1 cellular context compared by ENCODE assay signal in the genomic region with DNA sequence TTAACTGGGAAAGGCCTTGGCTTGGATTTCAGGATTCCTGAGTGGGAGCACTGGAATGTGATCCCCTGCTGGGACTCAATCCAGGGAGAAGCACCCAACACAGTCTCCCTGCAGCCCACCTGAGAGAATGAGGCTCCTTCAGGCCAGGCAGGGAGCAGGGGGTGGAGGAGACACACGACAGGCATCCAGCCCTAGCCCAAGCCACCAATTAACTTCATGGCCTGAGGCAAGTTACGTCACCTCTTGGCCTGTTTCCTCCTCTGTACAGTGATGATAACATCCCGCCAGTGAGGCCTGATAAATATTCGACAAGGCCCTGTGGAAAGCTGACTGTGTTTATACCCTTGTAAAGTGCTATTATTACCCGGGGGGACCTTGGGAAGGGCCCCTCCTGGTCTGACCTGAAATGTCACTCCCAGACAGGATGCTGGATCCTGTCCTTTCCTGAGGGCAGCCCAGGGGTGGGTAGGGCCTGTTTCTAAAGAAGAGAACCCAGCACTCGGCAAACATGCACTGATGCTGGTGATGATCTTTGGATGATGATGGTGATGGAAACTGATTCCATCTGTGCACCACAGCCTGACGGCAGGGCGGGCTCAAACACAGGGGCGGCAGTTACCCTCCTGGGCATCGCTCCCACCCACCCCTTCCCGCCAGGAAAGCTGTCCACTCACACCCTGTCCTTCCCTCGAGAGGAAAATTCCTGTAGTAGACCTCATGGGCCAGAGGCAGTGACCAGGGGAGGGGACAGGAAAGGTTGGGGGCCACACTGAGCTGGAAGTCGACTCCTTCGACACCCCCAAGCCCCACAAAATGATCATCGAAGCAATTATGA.
A peak's percentile ranks its signal among the peaks of the same experiment; 100 is the strongest.
TF ChIP-seq lines count a peak whose summit lies in the region.

No MANE protein-coding gene starts in this region.

TF ChIP-seq in SK-N-SH treated with all-trans-retinoic acid at 6 μM for 48 hours, 23 proteins besides CTCF, POLR2A, EP300 and RAD21 (continued from another document):
- TF ChIP-seq, protein P1, sequence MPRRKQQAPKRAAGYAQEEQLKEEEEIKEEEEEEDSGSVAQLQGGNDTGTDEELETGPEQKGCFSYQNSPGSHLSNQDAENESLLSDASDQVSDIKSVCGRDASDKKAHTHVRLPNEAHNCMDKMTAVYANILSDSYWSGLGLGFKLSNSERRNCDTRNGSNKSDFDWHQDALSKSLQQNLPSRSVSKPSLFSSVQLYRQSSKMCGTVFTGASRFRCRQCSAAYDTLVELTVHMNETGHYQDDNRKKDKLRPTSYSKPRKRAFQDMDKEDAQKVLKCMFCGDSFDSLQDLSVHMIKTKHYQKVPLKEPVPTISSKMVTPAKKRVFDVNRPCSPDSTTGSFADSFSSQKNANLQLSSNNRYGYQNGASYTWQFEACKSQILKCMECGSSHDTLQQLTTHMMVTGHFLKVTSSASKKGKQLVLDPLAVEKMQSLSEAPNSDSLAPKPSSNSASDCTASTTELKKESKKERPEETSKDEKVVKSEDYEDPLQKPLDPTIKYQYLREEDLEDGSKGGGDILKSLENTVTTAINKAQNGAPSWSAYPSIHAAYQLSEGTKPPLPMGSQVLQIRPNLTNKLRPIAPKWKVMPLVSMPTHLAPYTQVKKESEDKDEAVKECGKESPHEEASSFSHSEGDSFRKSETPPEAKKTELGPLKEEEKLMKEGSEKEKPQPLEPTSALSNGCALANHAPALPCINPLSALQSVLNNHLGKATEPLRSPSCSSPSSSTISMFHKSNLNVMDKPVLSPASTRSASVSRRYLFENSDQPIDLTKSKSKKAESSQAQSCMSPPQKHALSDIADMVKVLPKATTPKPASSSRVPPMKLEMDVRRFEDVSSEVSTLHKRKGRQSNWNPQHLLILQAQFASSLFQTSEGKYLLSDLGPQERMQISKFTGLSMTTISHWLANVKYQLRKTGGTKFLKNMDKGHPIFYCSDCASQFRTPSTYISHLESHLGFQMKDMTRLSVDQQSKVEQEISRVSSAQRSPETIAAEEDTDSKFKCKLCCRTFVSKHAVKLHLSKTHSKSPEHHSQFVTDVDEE (CRISPR knock-in tag; IDR thresholded peaks at IDR 0.05) = peak; percentile 62
- TF ChIP-seq ISL1 (CRISPR knock-in tag; IDR thresholded peaks at IDR 0.05) (0 out of 2 replicates have a peak, but pooled peaks have one; percentile 36), SNAI2 (CRISPR knock-in tag; IDR thresholded peaks at IDR 0.05) (0 out of 2 replicates have a peak, but pooled peaks have one; percentile 16), TCF4 (CRISPR knock-in tag; IDR thresholded peaks at IDR 0.05; ENCODE audit: borderline replicate concordance) (0 out of 2 replicates have a peak, but pooled peaks have one; percentile 47)
